Comparison of ENCODE assay signal across 30 cellular contexts in the genomic region with DNA sequence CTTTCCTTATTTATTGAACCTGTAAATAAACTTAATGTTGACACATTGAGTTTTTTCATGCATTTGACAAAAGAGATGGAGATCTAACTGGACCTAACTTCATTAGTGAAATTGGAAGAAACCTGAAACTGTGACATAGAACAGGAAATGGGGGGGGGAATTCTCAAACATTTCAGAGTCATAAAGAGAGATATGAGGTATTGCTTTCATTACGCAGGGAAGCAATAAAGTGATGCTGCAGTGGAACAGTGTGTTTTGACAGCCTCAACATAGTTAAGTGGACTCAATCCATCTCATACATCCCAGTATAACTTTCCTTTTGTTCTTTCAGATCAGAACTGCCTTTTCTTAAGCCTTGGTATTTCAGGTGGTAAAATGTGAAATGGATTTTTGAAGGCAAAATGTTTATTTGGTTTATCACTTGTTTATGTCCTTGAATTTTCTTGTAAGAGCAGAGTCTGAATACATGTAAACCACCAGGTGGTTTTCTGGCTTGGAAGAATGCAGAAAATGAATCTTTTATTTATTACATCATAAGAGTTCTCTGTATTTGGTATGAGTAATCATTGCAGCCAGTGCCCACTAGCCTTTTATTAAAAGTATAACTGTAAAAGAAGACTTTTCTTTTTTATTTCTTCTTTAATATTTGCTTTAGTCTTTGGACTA.
DNase-seq lines count a peak whose midpoint lies in the region; ATAC-seq and FAIRE-seq lines count a peak whose summit lies in the region.
"Had no signal": no experiment of that assay in that cellular context is flagged by ENCODE, and none has a peak within 500 bp of the region (broad histone marks: within the 10 kb centered on the region; RNA-seq: fewer than 3 reads in every experiment).

No MANE protein-coding gene starts in this region.

- H3K27me3 ChIP-seq in small intestine (ENCODE audit: control insufficient read depth in 2 of 2, insufficient read depth in 2 of 2, low read length in 2 of 2): no peaks in the 10 kb centered on the region
- H3K27me3 ChIP-seq: hepatocyte, left lung had no signal

- H3K9me3 ChIP-seq in small intestine (ENCODE audit: control insufficient read depth, low read depth): no peaks in the 10 kb centered on the region
- H3K9me3 ChIP-seq: esophagus squamous epithelium, left lung, psoas muscle, upper lobe of right lung had no signal

- H3K36me3 ChIP-seq in small intestine (ENCODE audit: control insufficient read depth in 2 of 2, insufficient read depth in 2 of 2, low read length in 2 of 2): no peaks in the 10 kb centered on the region
- H3K36me3 ChIP-seq: esophagus squamous epithelium, left lung, upper lobe of right lung had no signal

- no peak overlapping the region for H3K27ac ChIP-seq in small intestine (ENCODE audit: low read depth in 1 of 2, low read length in 1 of 2)
- H3K27ac ChIP-seq: coronary artery, esophagus squamous epithelium, hepatocyte, left lung, psoas muscle, upper lobe of right lung had no signal

- no peaks in the 10 kb centered on the region for H3K9me3 Mint-ChIP-seq in activated CD4-positive, alpha-beta T cell treated with anti-CD3 and anti-CD28 coated beads for 36 hours (ENCODE audit: low read depth)
- H3K9me3 Mint-ChIP-seq: activated CD4-positive, alpha-beta T cell treated with anti-CD3 and anti-CD28 coated beads, Interleukin-2, amount 10 ng/mL, durations not matched to agents 24 days and 14 days; activated naive CD4-positive, alpha-beta T cell treated with anti-CD3 and anti-CD28 coated beads for 36 hours; CD8-positive, alpha-beta T cell had no signal

- peak; percentile 63 for ATAC-seq in activated CD4-positive, alpha-beta T cell treated with anti-CD3 and anti-CD28 coated beads for 36 hours
- ATAC-seq in GM19463 (IDR thresholded peaks at IDR 0.05; ENCODE audit: unreplicated experiment) (peak; percentile 74), HG03354 (IDR thresholded peaks at IDR 0.05; ENCODE audit: poor library complexity, severe bottlenecking, unreplicated experiment) (peak; percentile 66), HG03432 (IDR thresholded peaks at IDR 0.05; ENCODE audit: unreplicated experiment) (no peak)
- ATAC-seq: CD8-positive, alpha-beta T cell; left lung; psoas muscle; SK-N-SH treated with all-trans-retinoic acid at 6 μM for 48 hours; upper lobe of right lung had no signal

- H3K4me3 ChIP-seq in small intestine (ENCODE audit: low read depth in 1 of 2, low read length in 2 of 2): no peak overlapping the region
- H3K4me3 ChIP-seq: coronary artery, esophagus squamous epithelium, hepatocyte, left lung, psoas muscle, upper lobe of right lung had no signal

- 13 to 28% (median 13%) methylated on average over 1 of the region's 1 CpG for WGBS in small intestine, 3 donors

- peaks cover 0 to 3% of the 10 kb centered on the region in 2 donors for H3K4me1 ChIP-seq in small intestine (ENCODE audit: control insufficient read depth in 2 of 2, insufficient read depth in 1 of 2, low read depth in 1 of 2, low read length in 1 of 2)
- H3K4me1 ChIP-seq: esophagus squamous epithelium, left lung, psoas muscle, upper lobe of right lung had no signal

- no peak for FAIRE-seq in small intestine (lab: Jason Lieb, UNC)
- FAIRE-seq: A204.1, frontal cortex had no signal

- POLR2A ChIA-PET in activated CD4-positive, alpha-beta T cell treated with anti-CD3 and anti-CD28 coated beads for 36 hours (lab: Charles Lee): no interaction called here

- H3K27me3 Mint-ChIP-seq in activated CD4-positive, alpha-beta T cell treated with anti-CD3 and anti-CD28 coated beads for 36 hours: peaks cover 19% of the 10 kb centered on the region

- H3K4me1 Mint-ChIP-seq in activated CD4-positive, alpha-beta T cell treated with anti-CD3 and anti-CD28 coated beads for 36 hours: peaks cover 8% of the 10 kb centered on the region
- H3K4me1 Mint-ChIP-seq: immature natural killer cell, naive B cell had no signal

- no peak overlapping the region for H3K4me3 Mint-ChIP-seq in activated CD4-positive, alpha-beta T cell treated with anti-CD3 and anti-CD28 coated beads for 36 hours
- H3K4me3 Mint-ChIP-seq: activated CD4-positive, alpha-beta T cell treated with anti-CD3 and anti-CD28 coated beads, Interleukin-2, amount 10 ng/mL, durations not matched to agents 24 days and 14 days; activated naive CD4-positive, alpha-beta T cell treated with anti-CD3 and anti-CD28 coated beads for 36 hours; CD8-positive, alpha-beta T cell; immature natural killer cell; naive B cell had no signal

- no peaks in the 10 kb centered on the region for H3K36me3 Mint-ChIP-seq in activated CD4-positive, alpha-beta T cell treated with anti-CD3 and anti-CD28 coated beads for 36 hours (ENCODE audit: low read depth)
- H3K36me3 Mint-ChIP-seq: CD8-positive, alpha-beta T cell; immature natural killer cell; naive B cell had no signal

- no peak for DNase-seq in activated CD4-positive, alpha-beta T cell treated with anti-CD3 and anti-CD28 coated beads for 36 hours
- no peak for DNase-seq in activated CD4-positive, alpha-beta T cell treated with anti-CD3 and anti-CD28 coated beads, Interleukin-2, amount 50 U/mL, for 4 hours
- DNase-seq in small intestine: peak; percentile 10
- DNase-seq in NCI-H510A treated with DMSO at 0.1 percent for 48 hours (lab: John Stamatoyannopoulos, UW): no peak
- DNase-seq in NCI-H82 (lab: John Stamatoyannopoulos, UW): no peak
- DNase-seq: activated CD4-positive, alpha-beta T cell treated with anti-CD3 and anti-CD28 coated beads, Interleukin-2, amount 10 ng/mL, durations not matched to agents 24 days and 14 days; activated naive CD4-positive, alpha-beta T cell treated with anti-CD3 and anti-CD28 coated beads for 36 hours; activated T-cell treated with anti-CD3 and anti-CD28 coated beads, Interleukin-2, amount 50 U/mL, for 48 hours; amygdala; CD8-positive, alpha-beta T cell; DMS 273 treated with DMSO at 0.1 percent for 48 hours; esophagus squamous epithelium; HCEC 1CT; immature natural killer cell; Kasumi-1; left lung; naive B cell; NCI-H1048; NCI-H1930; NCI-H748 treated with DMSO at 0.1 percent for 48 hours; psoas muscle; upper lobe of right lung had no signal

- CTCF ChIA-PET in activated CD4-positive, alpha-beta T cell treated with anti-CD3 and anti-CD28 coated beads for 36 hours (lab: Charles Lee): no interaction called here

- H3K27ac Mint-ChIP-seq in activated CD4-positive, alpha-beta T cell treated with anti-CD3 and anti-CD28 coated beads for 36 hours: no peak overlapping the region
- H3K27ac Mint-ChIP-seq: activated CD4-positive, alpha-beta T cell treated with anti-CD3 and anti-CD28 coated beads, Interleukin-2, amount 10 ng/mL, durations not matched to agents 24 days and 14 days; activated naive CD4-positive, alpha-beta T cell treated with anti-CD3 and anti-CD28 coated beads for 36 hours; CD8-positive, alpha-beta T cell; immature natural killer cell; naive B cell had no signal

- intact Hi-C loops in activated CD4-positive, alpha-beta T cell treated with anti-CD3 and anti-CD28 coated beads for 36 hours (cut with DNase I, micrococcal nuclease): no loop called here
